In the genomic region with DNA sequence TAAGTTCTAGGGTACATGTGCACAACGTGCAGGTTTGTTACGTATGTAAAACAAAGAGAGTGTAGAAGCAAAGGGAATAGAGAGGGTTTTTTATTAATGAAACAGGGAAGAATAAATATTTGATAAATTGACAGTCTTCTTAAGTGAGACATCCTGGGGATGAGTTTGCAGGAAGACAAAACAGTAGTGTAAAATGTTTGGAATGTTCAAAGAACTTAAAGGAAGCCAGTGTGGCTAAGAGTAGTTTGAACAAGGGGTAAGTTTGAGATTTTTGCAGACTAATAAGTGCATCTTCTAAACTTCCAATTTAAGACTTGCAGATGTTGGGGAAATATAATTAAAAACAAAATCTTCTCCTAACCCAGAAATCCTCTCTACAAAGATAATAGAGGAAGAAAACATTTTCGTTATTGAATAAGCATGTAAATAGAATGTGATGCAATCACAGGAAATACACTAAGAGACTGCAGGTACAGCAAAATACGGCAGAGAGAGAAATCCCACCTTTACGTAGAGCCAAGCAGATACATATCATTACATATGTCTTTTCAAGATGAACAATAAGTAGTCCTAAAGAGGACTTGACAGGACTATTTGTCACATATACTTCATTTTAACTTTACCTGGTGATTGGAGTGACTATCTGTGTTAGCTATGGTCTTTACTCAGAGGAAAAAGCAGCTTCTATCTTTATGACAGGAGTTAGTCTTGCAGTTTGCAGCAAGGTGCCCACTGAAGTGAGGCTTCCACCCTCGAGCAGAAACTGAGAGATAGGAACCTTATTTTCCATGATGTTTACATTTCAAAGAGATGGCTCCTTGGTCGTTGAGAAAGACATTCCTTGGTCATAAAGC, we compare ENCODE assay signal across 1 cellular context.
TF ChIP-seq lines count a peak whose summit lies in the region.

No MANE protein-coding gene starts in this region.

TF ChIP-seq in K562, 482 proteins besides CTCF, POLR2A, EP300 and RAD21:
- TF ChIP-seq SLC30A9 (CRISPR knock-in tag; IDR thresholded peaks at IDR 0.05) (no peak), ZNF217 (CRISPR knock-in tag; IDR thresholded peaks at IDR 0.05) (no peak), TRIM24 (IDR thresholded peaks at IDR 0.05) (peak in 1 of 2 experiments; percentile 11; a peak in 1 of 4 replicates), CEBPG (CRISPR knock-in tag; IDR thresholded peaks at IDR 0.05) (no peak), CEBPG (tag; conservative IDR thresholded peaks at IDR 0.05 in 1 of 2, IDR thresholded peaks at IDR 0.05 in 1 of 2) (peak; percentile 30 to 58; a peak in 3 of 4 replicates), EGR1 (conservative IDR thresholded peaks at IDR 0.05) (no peak), NCOA1 (IDR thresholded peaks at IDR 0.05; ENCODE audit: low read depth) (no peak), ZSCAN32 (CRISPR knock-in tag; IDR thresholded peaks at IDR 0.05) (peak; percentile 61; the same call in 1 of the 2 replicates), MAZ (CRISPR knock-in tag; conservative IDR thresholded peaks at IDR 0.05 in 1 of 2, IDR thresholded peaks at IDR 0.05 in 1 of 2) (no peak)
- TF ChIP-seq, protein P1, sequence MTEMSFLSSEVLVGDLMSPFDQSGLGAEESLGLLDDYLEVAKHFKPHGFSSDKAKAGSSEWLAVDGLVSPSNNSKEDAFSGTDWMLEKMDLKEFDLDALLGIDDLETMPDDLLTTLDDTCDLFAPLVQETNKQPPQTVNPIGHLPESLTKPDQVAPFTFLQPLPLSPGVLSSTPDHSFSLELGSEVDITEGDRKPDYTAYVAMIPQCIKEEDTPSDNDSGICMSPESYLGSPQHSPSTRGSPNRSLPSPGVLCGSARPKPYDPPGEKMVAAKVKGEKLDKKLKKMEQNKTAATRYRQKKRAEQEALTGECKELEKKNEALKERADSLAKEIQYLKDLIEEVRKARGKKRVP (CRISPR knock-in tag; IDR thresholded peaks at IDR 0.05): peak; percentile 65
- TF ChIP-seq, protein P2, sequence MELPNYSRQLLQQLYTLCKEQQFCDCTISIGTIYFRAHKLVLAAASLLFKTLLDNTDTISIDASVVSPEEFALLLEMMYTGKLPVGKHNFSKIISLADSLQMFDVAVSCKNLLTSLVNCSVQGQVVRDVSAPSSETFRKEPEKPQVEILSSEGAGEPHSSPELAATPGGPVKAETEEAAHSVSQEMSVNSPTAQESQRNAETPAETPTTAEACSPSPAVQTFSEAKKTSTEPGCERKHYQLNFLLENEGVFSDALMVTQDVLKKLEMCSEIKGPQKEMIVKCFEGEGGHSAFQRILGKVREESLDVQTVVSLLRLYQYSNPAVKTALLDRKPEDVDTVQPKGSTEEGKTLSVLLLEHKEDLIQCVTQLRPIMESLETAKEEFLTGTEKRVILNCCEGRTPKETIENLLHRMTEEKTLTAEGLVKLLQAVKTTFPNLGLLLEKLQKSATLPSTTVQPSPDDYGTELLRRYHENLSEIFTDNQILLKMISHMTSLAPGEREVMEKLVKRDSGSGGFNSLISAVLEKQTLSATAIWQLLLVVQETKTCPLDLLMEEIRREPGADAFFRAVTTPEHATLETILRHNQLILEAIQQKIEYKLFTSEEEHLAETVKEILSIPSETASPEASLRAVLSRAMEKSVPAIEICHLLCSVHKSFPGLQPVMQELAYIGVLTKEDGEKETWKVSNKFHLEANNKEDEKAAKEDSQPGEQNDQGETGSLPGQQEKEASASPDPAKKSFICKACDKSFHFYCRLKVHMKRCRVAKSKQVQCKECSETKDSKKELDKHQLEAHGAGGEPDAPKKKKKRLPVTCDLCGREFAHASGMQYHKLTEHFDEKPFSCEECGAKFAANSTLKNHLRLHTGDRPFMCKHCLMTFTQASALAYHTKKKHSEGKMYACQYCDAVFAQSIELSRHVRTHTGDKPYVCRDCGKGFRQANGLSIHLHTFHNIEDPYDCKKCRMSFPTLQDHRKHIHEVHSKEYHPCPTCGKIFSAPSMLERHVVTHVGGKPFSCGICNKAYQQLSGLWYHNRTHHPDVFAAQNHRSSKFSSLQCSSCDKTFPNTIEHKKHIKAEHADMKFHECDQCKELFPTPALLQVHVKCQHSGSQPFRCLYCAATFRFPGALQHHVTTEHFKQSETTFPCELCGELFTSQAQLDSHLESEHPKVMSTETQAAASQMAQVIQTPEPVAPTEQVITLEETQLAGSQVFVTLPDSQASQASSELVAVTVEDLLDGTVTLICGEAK (IDR thresholded peaks at IDR 0.05): no peak
- TF ChIP-seq, protein P2 (CRISPR knock-in tag; IDR thresholded peaks at IDR 0.05): no peak
